Comparison of ENCODE assay signal across 29 cellular contexts in genomic region chr4:152805818-152806217, GRCh38. TPM values are rescaled to one million over a fixed set of nuclear protein-coding genes. Genes with fewer than 3 reads are reported as not detected.
DNase-seq lines count a peak whose midpoint lies in the region; ATAC-seq, FAIRE-seq and TF ChIP-seq lines count a peak whose summit lies in the region.
"Had no signal": no experiment of that assay in that cellular context is flagged by ENCODE, and none has a peak within 500 bp of the region (broad histone marks: within the 10 kb centered on the region; RNA-seq: fewer than 3 reads in every experiment).

No MANE protein-coding gene starts in this region.

- no peaks in the 10 kb centered on the region for H4K20me1 ChIP-seq in Loucy (ENCODE audit: insufficient read depth, low read length, poor library complexity, severe bottlenecking)

- peaks cover 4% of the 10 kb centered on the region for H3K9me3 Mint-ChIP-seq in osteocyte (ENCODE audit: unreplicated experiment)
- H3K9me3 Mint-ChIP-seq: CD8-positive, alpha-beta T cell had no signal

- no peak overlapping the region for H3K4me3 ChIP-seq in Loucy (ENCODE audit: low read length, poor library complexity, severe bottlenecking)
- H3K4me3 ChIP-seq in bronchial epithelial cell (ENCODE audit: low read depth, low read length) = no peak overlapping the region
- H3K4me3 ChIP-seq: ascending aorta, psoas muscle, sigmoid colon, thyroid gland had no signal

- TF ChIP-seq CTCF in Loucy (conservative IDR thresholded peaks at IDR 0.05; ENCODE audit: low read length) (no peak), bronchial epithelial cell (IDR thresholded peaks at IDR 0.05; ENCODE audit: insufficient read depth, low read length, severe bottlenecking) (no peak), osteocyte (IDR thresholded peaks at IDR 0.05) (no peak)

- H3K4me2 ChIP-seq in Loucy (ENCODE audit: low read depth, low read length, poor library complexity, severe bottlenecking) = peak overlapping the region; percentile 5

- no peaks in the 10 kb centered on the region for H3K9me3 ChIP-seq in Loucy (ENCODE audit: insufficient read depth, low read depth, low read length)
- H3K9me3 ChIP-seq: ascending aorta, psoas muscle, sigmoid colon, thyroid gland had no signal

- no peak overlapping the region for H2AFZ ChIP-seq in Loucy (ENCODE audit: low read length)

- H3F3A ChIP-seq in Loucy (ENCODE audit: low read depth) = peaks cover 4% of the 10 kb centered on the region; the same call in 1 of the 2 replicates

- H3K79me2 ChIP-seq in Loucy (ENCODE audit: insufficient read depth, low read length) = peaks cover 85% of the 10 kb centered on the region

- no peak for FAIRE-seq in bronchial epithelial cell (lab: Jason Lieb, UNC)
- FAIRE-seq: A204.1 had no signal

- no peaks in the 10 kb centered on the region for H3K27me3 ChIP-seq in Loucy (ENCODE audit: insufficient read depth, low read length, poor library complexity, severe bottlenecking)
- H3K27me3 ChIP-seq in bronchial epithelial cell (ENCODE audit: control insufficient read depth, insufficient read depth, low read length) = no peaks in the 10 kb centered on the region
- H3K27me3 ChIP-seq: ascending aorta, sigmoid colon, thyroid gland had no signal

- no peak for ATAC-seq in GM19395 (IDR thresholded peaks at IDR 0.05; ENCODE audit: unreplicated experiment)
- ATAC-seq: CD8-positive, alpha-beta T cell; psoas muscle had no signal

- H3K27me3 Mint-ChIP-seq in osteocyte (ENCODE audit: unreplicated experiment) = no peaks in the 10 kb centered on the region

- no peaks in the 10 kb centered on the region for H3K9me2 ChIP-seq in Loucy (replicated peaks; ENCODE audit: low read depth, low read length)

- H3K36me3 ChIP-seq in Loucy (ENCODE audit: insufficient read depth, low read length) (peaks cover 2% of the 10 kb centered on the region; the same call in 1 of the 2 replicates), bronchial epithelial cell (ENCODE audit: control insufficient read depth, insufficient read depth, low read length) (no peaks in the 10 kb centered on the region)
- H3K36me3 ChIP-seq: ascending aorta, sigmoid colon, thyroid gland had no signal

- peaks cover 74% of the 10 kb centered on the region for H3K4me1 ChIP-seq in Loucy (ENCODE audit: insufficient read depth, low read length, poor library complexity, severe bottlenecking)
- H3K4me1 ChIP-seq: ascending aorta, thyroid gland had no signal

- H3K27ac Mint-ChIP-seq in osteocyte (ENCODE audit: unreplicated experiment) = peak overlapping the region; percentile 68
- H3K27ac Mint-ChIP-seq: activated naive CD4-positive, alpha-beta T cell treated with anti-CD3 and anti-CD28 coated beads, Interleukin-2, amount 50 U/mL, for 72 hours; CD8-positive, alpha-beta T cell had no signal

- peaks cover 5% of the 10 kb centered on the region for H3K36me3 Mint-ChIP-seq in osteocyte (ENCODE audit: unreplicated experiment)

- peak overlapping the region; percentile 7 for H3K9ac ChIP-seq in Loucy (ENCODE audit: low read depth, low read length, poor library complexity, severe bottlenecking)

- H3K4me3 Mint-ChIP-seq in osteocyte (ENCODE audit: unreplicated experiment) = no peak overlapping the region
- H3K4me3 Mint-ChIP-seq: CD8-positive, alpha-beta T cell had no signal

- peaks cover 21% of the 10 kb centered on the region for H3K4me1 Mint-ChIP-seq in osteocyte (ENCODE audit: unreplicated experiment)

- DNase-seq in NOMO-1 treated with DMSO at 0.1 percent for 48 hours (lab: John Stamatoyannopoulos, UW; ENCODE audit: unreplicated experiment) = peak; percentile 53
- DNase-seq in NOMO-1 treated with dmso at 0.1 percent for 144 hours (lab: John Stamatoyannopoulos, UW; ENCODE audit: unreplicated experiment) = no peak
- DNase-seq in bronchial epithelial cell (ENCODE audit: low read depth) = peak; percentile 15
- no peak for DNase-seq in osteocyte (ENCODE audit: extremely low spot score, unreplicated experiment)
- no peak for DNase-seq in A172 (ENCODE audit: low spot score)
- no peak for DNase-seq in COR-L47 (lab: John Stamatoyannopoulos, UW)
- DNase-seq: activated CD4-positive, alpha-beta T cell treated with anti-CD3 and anti-CD28 coated beads, Interleukin-2, amount 50 U/mL, for 4 hours; activated CD4-positive, CD25-positive, alpha-beta regulatory T cell; activated CD8-positive, alpha-beta memory T cell treated with anti-CD3 and anti-CD28 coated beads, Interleukin-2, amount 50 U/mL, for 48 hours; caudate nucleus; CD8-positive, alpha-beta T cell; dermis blood vessel endothelial cell; DMS153; H7; IMR-90; mesendoderm; NCI-H1417; NCI-H2081; NCI-H2227 treated with DMSO at 0.1 percent for 48 hours; NCI-H748 treated with DMSO at 0.1 percent for 48 hours; psoas muscle; sigmoid colon; stimulated activated naive CD8-positive, alpha-beta T cell treated with anti-CD3 and anti-CD28 coated beads, Interleukin-15, Interleukin-2, amounts not matched to agents 100 U/mL and 50 U/mL, for 24 hours; thyroid gland had no signal

RNA-seq across cellular contexts. Expression of gene ARFIP1, which starts 26.1 kb away (rescaled TPM):
- 35.8 and 41.7 TPM in 2 replicates for total RNA-seq in bronchial epithelial cell
- 41.9 and 43.2 TPM in 2 replicates for total RNA-seq in osteocyte
- total RNA-seq in A172 (2014; rRNA removed; shearing (Covaris generic)) = 42.9 and 52.6 TPM in 2 replicates

RNA-seq across cellular contexts. Expression of gene TIGD4, which starts 26.3 kb away (rescaled TPM):
- total RNA-seq in bronchial epithelial cell = under 0.01 and 0.38 TPM in 2 replicates
- total RNA-seq in osteocyte = 0.18 and 0.19 TPM in 2 replicates
- 0.62 and 1.5 TPM in 2 replicates for total RNA-seq in A172 (2014; rRNA removed; shearing (Covaris generic))
- total RNA-seq: ascending aorta, IMR-90 had no signal

Comparison
In these comparisons a context has a peak if more than half of its experiments do, and no peak if none do; other contexts are left out.
1. DNase-seq: peak in NOMO-1 treated with DMSO at 0.1 percent for 48 hours (single experiment) and bronchial epithelial cell (single experiment); none in NOMO-1 treated with dmso at 0.1 percent for 144 hours (single experiment), osteocyte (single experiment), A172 (single experiment) and COR-L47 (single experiment).